ENCODE assay signal across 9 cellular contexts in the genomic region with DNA sequence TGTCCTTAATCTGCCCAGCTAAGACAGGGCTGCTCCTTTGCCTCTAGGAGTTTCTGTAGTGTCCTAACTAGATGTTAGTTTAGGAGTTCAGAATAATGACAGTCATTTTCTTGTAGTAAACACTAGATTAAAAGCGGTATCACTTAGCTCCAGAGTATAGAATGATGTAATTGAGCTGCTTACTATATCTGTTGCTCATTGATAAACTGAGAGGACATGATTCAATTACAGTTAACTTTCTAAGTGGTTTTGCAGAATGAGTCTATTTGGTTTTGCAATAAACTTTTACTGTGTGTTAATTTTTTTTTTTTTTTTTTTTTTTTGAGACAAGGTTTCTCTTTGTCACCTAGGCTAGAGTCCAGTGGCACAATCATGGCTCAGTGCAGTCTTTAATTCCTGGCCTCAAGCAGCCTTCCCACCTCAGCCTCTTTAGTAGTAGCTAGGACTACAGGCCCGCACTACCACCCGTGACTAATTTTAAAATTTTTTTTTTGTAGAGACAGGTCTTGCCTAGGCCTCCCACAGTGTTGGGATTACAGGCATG. TPM values are rescaled to one million over a fixed set of nuclear protein-coding genes. Genes with fewer than 3 reads are reported as not detected.
DNase-seq lines count a peak whose midpoint lies in the region; ATAC-seq and TF ChIP-seq lines count a peak whose summit lies in the region.
"Had no signal": no experiment of that assay in that cellular context is flagged by ENCODE, and none has a peak within 500 bp of the region (broad histone marks: within the 10 kb centered on the region; RNA-seq: fewer than 3 reads in every experiment).

No MANE protein-coding gene starts in this region.

- no peaks in the 10 kb centered on the region for H3K27me3 ChIP-seq in RWPE2 (ENCODE audit: insufficient read depth, poor library complexity, severe bottlenecking)
- H3K27me3 ChIP-seq in skeletal muscle satellite cell (ENCODE audit: control insufficient read depth, insufficient read depth, low read length), result no peaks in the 10 kb centered on the region
- H3K27me3 ChIP-seq: upper lobe of left lung had no signal

- no peak for TF ChIP-seq CTCF in RWPE2 (IDR thresholded peaks at IDR 0.05; ENCODE audit: poor library complexity, severe bottlenecking)

- ATAC-seq in activated CD4-positive, CD25-positive, alpha-beta regulatory T cell treated with anti-CD3 and anti-CD28 coated beads, Interleukin-2, amount 50 U/mL, for 24 hours, result peak; percentile 55 to 78
- no peak for ATAC-seq in RWPE2 (ENCODE audit: low read depth)
- no peak for ATAC-seq in effector memory CD8-positive, alpha-beta T cell (replicated peaks)
- no peak for ATAC-seq in GM18519 (IDR thresholded peaks at IDR 0.05; ENCODE audit: low FRiP score, unreplicated experiment)

- H3K27ac Mint-ChIP-seq in effector memory CD8-positive, alpha-beta T cell, result peak overlapping the region; percentile 65 to 77

- H3K4me1 Mint-ChIP-seq in effector memory CD8-positive, alpha-beta T cell (ENCODE audit: low read depth in 2 of 2), result peaks cover 22 to 46% of the 10 kb centered on the region in 2 donors

- H3K4me1 ChIP-seq in RWPE2 (ENCODE audit: insufficient read depth, poor library complexity, severe bottlenecking) (peaks cover 7% of the 10 kb centered on the region), skeletal muscle satellite cell (ENCODE audit: control insufficient read depth, insufficient read depth, low read length) (peaks cover 30% of the 10 kb centered on the region)

- peak overlapping the region; percentile 100 for H3K9ac ChIP-seq in skeletal muscle satellite cell (ENCODE audit: low read depth, low read length)

- peak overlapping the region; percentile 93 for H3K4me2 ChIP-seq in skeletal muscle satellite cell (ENCODE audit: low read length)

- H3K4me3 Mint-ChIP-seq in effector memory CD8-positive, alpha-beta T cell, result peak overlapping the region; percentile 87 to 93

- no peak overlapping the region for H3K4me3 ChIP-seq in RWPE2 (ENCODE audit: severe bottlenecking)
- peak overlapping the region; percentile 98 for H3K4me3 ChIP-seq in skeletal muscle satellite cell (ENCODE audit: low read length)

- DNase-seq in activated CD4-positive, CD25-positive, alpha-beta regulatory T cell (lab: John Stamatoyannopoulos, UW), result no peak
- no peak for DNase-seq in RWPE2 (ENCODE audit: low spot score)
- no peak for DNase-seq in effector memory CD8-positive, alpha-beta T cell
- DNase-seq in putamen (ENCODE audit: low spot score), result no peak
- DNase-seq in AG08395 (ENCODE audit: low spot score), result no peak

- H3K36me3 Mint-ChIP-seq in effector memory CD8-positive, alpha-beta T cell (ENCODE audit: insufficient read depth), result peaks cover 21% of the 10 kb centered on the region

- H3K36me3 ChIP-seq in RWPE2 (ENCODE audit: low read depth) (peaks cover 9% of the 10 kb centered on the region; the same call in 1 of the 2 replicates), skeletal muscle satellite cell (ENCODE audit: insufficient read depth, low read length) (no peaks in the 10 kb centered on the region)

- H3K9me3 ChIP-seq in RWPE2 (ENCODE audit: severe bottlenecking) (no peaks in the 10 kb centered on the region), skeletal muscle satellite cell (replicated peaks; ENCODE audit: low read length) (no peaks in the 10 kb centered on the region)
- H3K9me3 ChIP-seq: upper lobe of left lung had no signal

- peaks cover 0 to 5% of the 10 kb centered on the region in 2 donors for H3K9me3 Mint-ChIP-seq in effector memory CD8-positive, alpha-beta T cell

- H3K27me3 Mint-ChIP-seq in effector memory CD8-positive, alpha-beta T cell, result no peaks in the 10 kb centered on the region

- peak overlapping the region; percentile 85 for H3K27ac ChIP-seq in RWPE2 (ENCODE audit: poor library complexity, severe bottlenecking)

RNA-seq across cellular contexts. Expression of gene STMP1, which starts 1.8 kb away (rescaled TPM):
- 18.0 and 22.7 TPM in 2 replicates for total RNA-seq in skeletal muscle satellite cell (2012; rRNA removed)

Comparison
In these comparisons a context has a peak if more than half of its experiments do, and no peak if none do; other contexts are left out.
1. ATAC-seq: peak in activated CD4-positive, CD25-positive, alpha-beta regulatory T cell treated with anti-CD3 and anti-CD28 coated beads, Interleukin-2, amount 50 U/mL, for 24 hours (2 of 2); none in RWPE2 (single experiment), effector memory CD8-positive, alpha-beta T cell (single experiment) and GM18519 (single experiment).